Comparison of ENCODE assay signal across 8 cellular contexts in genomic region chr15:40873625-40874561, GRCh38. TPM values are rescaled to one million over a fixed set of nuclear protein-coding genes. Genes with fewer than 3 reads are reported as not detected.
DNase-seq lines count a peak whose midpoint lies in the region; ATAC-seq, FAIRE-seq and TF ChIP-seq lines count a peak whose summit lies in the region.

A gene with protein sequence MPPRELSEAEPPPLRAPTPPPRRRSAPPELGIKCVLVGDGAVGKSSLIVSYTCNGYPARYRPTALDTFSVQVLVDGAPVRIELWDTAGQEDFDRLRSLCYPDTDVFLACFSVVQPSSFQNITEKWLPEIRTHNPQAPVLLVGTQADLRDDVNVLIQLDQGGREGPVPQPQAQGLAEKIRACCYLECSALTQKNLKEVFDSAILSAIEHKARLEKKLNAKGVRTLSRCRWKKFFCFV (minus strand): TSS chr15:40874234. CDS start chr15:40874139, 95 bp downstream.

- H3K9ac ChIP-seq in H1 (replicated peaks in 1 of 4; ENCODE audit: extremely low read depth in 1 of 4, low read depth in 3 of 4, low read length in 3 of 4), result no peak within 1 kb of the TSS
- peak within 1 kb of the TSS; percentile 61 for H3K9ac ChIP-seq in mucosa of stomach (ENCODE audit: low read length)
- peak within 1 kb of the TSS in 2 of 5 donors; percentile 35 to 51 for H3K9ac ChIP-seq in subcutaneous abdominal adipose tissue (ENCODE audit: low read length in 5 of 5)

- H3K4me1 ChIP-seq in H1 (replicated peaks in 1 of 4; ENCODE audit: control insufficient read depth in 3 of 4, insufficient read depth in 4 of 4, low read length in 3 of 4) (peaks cover 0 to 18% (median 12%) of the 10 kb centered on the region in 4 experiments; a peak in 6 of 7 replicates), mucosa of stomach (ENCODE audit: control insufficient read depth, insufficient read depth, low read length) (peaks cover 39% of the 10 kb centered on the region), subcutaneous abdominal adipose tissue (ENCODE audit: control insufficient read depth in 5 of 5, insufficient read depth in 5 of 5, low read length in 5 of 5) (peaks cover 0 to 21% (median 19%) of the 10 kb centered on the region in 5 donors)

- no peaks in the 10 kb centered on the region for H3K9me3 Mint-ChIP-seq in activated CD4-positive, alpha-beta T cell treated with anti-CD3 and anti-CD28 coated beads, Interleukin-2, amount 10 ng/mL, durations not matched to agents 24 days and 14 days

- no peak within 1 kb of the TSS for H2BK120ac ChIP-seq in H1 (replicated peaks; ENCODE audit: low read depth, low read length)

- WGBS in H1 (ENCODE audit: extremely low coverage in 1 of 2, insufficient coverage in 1 of 2, insufficient read length in 1 of 2, insufficient replicate concordance in 2 of 2, low coverage in 1 of 2, low lambda C conversion rate in 2 of 2, missing lambda C conversion rate in 1 of 2), 2 experiments, result 3% methylated on average over 29 of the region's 78 CpGs; no CpG with 5 or more reads in 1 of the 2 experiments

- H3K4me3 ChIP-seq in H1 (ENCODE audit: extremely low read depth in 1 of 4, insufficient read depth in 2 of 4, low read depth in 3 of 4, low read length in 4 of 4) (peak within 1 kb of the TSS; percentile 45 to 70 (median 58)), mucosa of stomach (ENCODE audit: low read length) (peak within 1 kb of the TSS; percentile 46), subcutaneous abdominal adipose tissue (ENCODE audit: low read depth in 1 of 5, low read length in 5 of 5) (peak within 1 kb of the TSS; percentile 33 to 72 (median 59))

- peak within 1 kb of the TSS; percentile 65 for H4K5ac ChIP-seq in H1 (ENCODE audit: insufficient read length, low read depth, low read length)

- FAIRE-seq in H1 (lab: Jason Lieb, UNC), result no peak

- peaks cover 30% of the 10 kb centered on the region for H3K4me1 Mint-ChIP-seq in activated CD4-positive, alpha-beta T cell treated with anti-CD3 and anti-CD28 coated beads, Interleukin-2, amount 10 ng/mL, durations not matched to agents 24 days and 14 days

- no peaks in the 10 kb centered on the region for H3K79me2 ChIP-seq in H1 (ENCODE audit: control insufficient read depth in 1 of 2, insufficient read depth in 2 of 2, low read length in 2 of 2)

- H2AK5ac ChIP-seq in H1 (ENCODE audit: low read depth, low read length), result no peak within 1 kb of the TSS

- H3K14ac ChIP-seq in H1 (ENCODE audit: insufficient read length), result no peak within 1 kb of the TSS

- no peak within 1 kb of the TSS for H3K23ac ChIP-seq in H1 (ENCODE audit: insufficient read length)

- peak; percentile 36 to 42 (median 40) for TF ChIP-seq CTCF in H1 (IDR thresholded peaks at IDR 0.05; ENCODE audit: control extremely low read depth in 1 of 3, insufficient read depth in 1 of 3, low read depth in 1 of 3, low read length in 3 of 3)

- H4K20me1 ChIP-seq in H1 (replicated peaks in 1 of 2; ENCODE audit: control insufficient read depth in 1 of 2, insufficient read depth in 2 of 2, low read length in 2 of 2), result no peaks in the 10 kb centered on the region

- H3K27me3 ChIP-seq in H1 (replicated peaks in 1 of 4; ENCODE audit: control insufficient read depth in 3 of 4, extremely low read depth in 1 of 4, insufficient read depth in 3 of 4, low read length in 3 of 4), result 0 out of 7 replicates have a peak, but pooled peaks cover 0 to 2% (median 0%) of the 10 kb centered on the region in 4 experiments
- H3K27me3 ChIP-seq in mucosa of stomach (ENCODE audit: control insufficient read depth, insufficient read depth, low read length), result peaks cover 6% of the 10 kb centered on the region
- peaks cover 5 to 15% (median 9%) of the 10 kb centered on the region in 5 donors for H3K27me3 ChIP-seq in subcutaneous abdominal adipose tissue (ENCODE audit: control insufficient read depth in 5 of 5, insufficient read depth in 4 of 5, low read length in 5 of 5)

- no peak within 1 kb of the TSS for H3K27ac ChIP-seq in H1 (ENCODE audit: low read depth, low read length)
- H3K27ac ChIP-seq in subcutaneous abdominal adipose tissue (ENCODE audit: low read depth, low read length), result no peak within 1 kb of the TSS

- intact Hi-C loops in Right ventricle myocardium inferior (cut with DNase I), result no loop called here
- intact Hi-C loops in cardiac septum (cut with DNase I), result no loop called here
- intact Hi-C loops in activated CD4-positive, alpha-beta T cell treated with anti-CD3 and anti-CD28 coated beads, Interleukin-2, amount 10 ng/mL, durations not matched to agents 24 days and 14 days (cut with micrococcal nuclease), result loop anchor here (1.0 kb wide), 1 partner anchor 15 kb away; no protein-coding TSS in a partner anchor

- H3K18ac ChIP-seq in H1 (ENCODE audit: extremely low read depth, low read length), result peak within 1 kb of the TSS; percentile 71

- 0 out of 2 replicates have a peak within 1 kb of the TSS, but pooled peaks have one; percentile 88 for H2BK15ac ChIP-seq in H1 (ENCODE audit: low read length)

- no peaks in the 10 kb centered on the region for H3K9me3 ChIP-seq in H1 (ENCODE audit: insufficient read depth in 2 of 2, low read depth in 1 of 2, low read length in 1 of 2)
- no peaks in the 10 kb centered on the region for H3K9me3 ChIP-seq in mucosa of stomach (ENCODE audit: control insufficient read depth, low read length)
- no peaks in the 10 kb centered on the region for H3K9me3 ChIP-seq in subcutaneous abdominal adipose tissue (ENCODE audit: control insufficient read depth in 5 of 5, low read length in 5 of 5)

- H2BK12ac ChIP-seq in H1 (ENCODE audit: low read depth, low read length), result peak within 1 kb of the TSS; percentile 75; the same call in 1 of the 2 replicates

- H3K27me3 Mint-ChIP-seq in activated CD4-positive, alpha-beta T cell treated with anti-CD3 and anti-CD28 coated beads, Interleukin-2, amount 10 ng/mL, durations not matched to agents 24 days and 14 days, result peaks cover 18% of the 10 kb centered on the region

- peak within 1 kb of the TSS; percentile 54 to 95 for H3K4me2 ChIP-seq in H1 (ENCODE audit: insufficient read depth in 1 of 2, low read depth in 2 of 2, low read length in 2 of 2)

- POLR2A ChIA-PET in H1 (lab: Charles Lee; ENCODE audit: partially characterized antibody), result interaction anchor here (0.7 to 2.2 kb wide), 15 partner anchors 13 to 92 kb away, joined by 3 to 9 read pairs (median 3); partner anchors contain the start of genes CHAC1, SPINT1 and VPS18

- no peak; a peak in 1 of 4 replicates for TF ChIP-seq RAD21 in H1 (IDR thresholded peaks at IDR 0.05 in 1 of 2, conservative IDR thresholded peaks at IDR 0.05 in 1 of 2; ENCODE audit: low read depth in 2 of 2, low read length in 2 of 2)

- H3K23me2 ChIP-seq in H1 (ENCODE audit: low read depth, low read length), result no peaks in the 10 kb centered on the region

- H2AFZ ChIP-seq in H1 (ENCODE audit: low read length), result peak within 1 kb of the TSS; percentile 21; the same call in 1 of the 2 replicates

- no peak for TF ChIP-seq EP300 in H1 (IDR thresholded peaks at IDR 0.05; ENCODE audit: borderline replicate concordance in 1 of 2, low read depth in 2 of 2, low read length in 2 of 2)

- no peaks in the 10 kb centered on the region for H3K36me3 Mint-ChIP-seq in activated CD4-positive, alpha-beta T cell treated with anti-CD3 and anti-CD28 coated beads, Interleukin-2, amount 10 ng/mL, durations not matched to agents 24 days and 14 days (ENCODE audit: low read depth)

- DNase-seq in Right ventricle myocardium inferior (ENCODE audit: missing footprints) (peak; percentile 77), cardiac septum (ENCODE audit: low spot score) (no peak), NCI-H446 treated with DMSO at 0.1 percent for 48 hours (lab: John Stamatoyannopoulos, UW) (peak; percentile 9), H1 (ENCODE audit: low read depth in 1 of 2, low spot score in 2 of 2) (peak; percentile 51 to 87)
- peak; percentile 89 for DNase-seq in activated CD4-positive, alpha-beta T cell treated with anti-CD3 and anti-CD28 coated beads, Interleukin-2, amount 10 ng/mL, durations not matched to agents 24 days and 14 days

- H3K27ac Mint-ChIP-seq in activated CD4-positive, alpha-beta T cell treated with anti-CD3 and anti-CD28 coated beads, Interleukin-2, amount 10 ng/mL, durations not matched to agents 24 days and 14 days, result peak within 1 kb of the TSS; percentile 75

- H2BK5ac ChIP-seq in H1 (ENCODE audit: low read depth, low read length), result peak within 1 kb of the TSS; percentile 71; the same call in 1 of the 2 replicates

- H4K8ac ChIP-seq in H1 (ENCODE audit: extremely low read depth, insufficient read depth, low read length), result peak within 1 kb of the TSS; percentile 81; the same call in 1 of the 2 replicates

- H3K36me3 ChIP-seq in H1 (ENCODE audit: control insufficient read depth in 2 of 4, insufficient read depth in 4 of 4, low read length in 3 of 4), result no peaks in the 10 kb centered on the region
- no peaks in the 10 kb centered on the region for H3K36me3 ChIP-seq in mucosa of stomach (ENCODE audit: control insufficient read depth, insufficient read depth, low read length)
- H3K36me3 ChIP-seq in subcutaneous abdominal adipose tissue (ENCODE audit: control insufficient read depth in 5 of 5, insufficient read depth in 5 of 5, low read length in 5 of 5), result no peaks in the 10 kb centered on the region

- no peak within 1 kb of the TSS for H3K4ac ChIP-seq in H1 (replicated peaks; ENCODE audit: insufficient read length, low read depth, low read length)

- peak within 1 kb of the TSS; percentile 89 for H3K4me3 Mint-ChIP-seq in activated CD4-positive, alpha-beta T cell treated with anti-CD3 and anti-CD28 coated beads, Interleukin-2, amount 10 ng/mL, durations not matched to agents 24 days and 14 days

- no peak within 1 kb of the TSS for H3K56ac ChIP-seq in H1 (replicated peaks; ENCODE audit: insufficient read length, low read depth, low read length)

- no peaks in the 10 kb centered on the region for H3K79me1 ChIP-seq in H1 (ENCODE audit: low read depth, low read length)

- H2BK20ac ChIP-seq in H1 (ENCODE audit: low read length), result 0 out of 2 replicates have a peak within 1 kb of the TSS, but pooled peaks have one; percentile 48

- peak within 1 kb of the TSS; percentile 29 for H4K91ac ChIP-seq in H1 (replicated peaks; ENCODE audit: insufficient read length, low read length)

- ATAC-seq in Right ventricle myocardium inferior (peak; percentile 73), HG03095 (IDR thresholded peaks at IDR 0.05; ENCODE audit: unreplicated experiment) (peak; percentile 54)

- TF ChIP-seq POLR2A in H1 (IDR thresholded peaks at IDR 0.05; ENCODE audit: control extremely low read depth in 1 of 2, low read depth in 2 of 2, low read length in 2 of 2), result peak in 1 of 2 experiments; percentile 53; a peak in 2 of 3 replicates

- CTCF ChIA-PET in H1 (lab: Charles Lee; ENCODE audit: partially characterized antibody), result interaction anchor here (0.6 to 7.8 kb wide), 16 partner anchors 21 to 162 kb away, joined by 3 to 51 read pairs (median 3); partner anchors contain the start of genes DLL4, DNAJC17, GCHFR and VPS18

RNA-seq across cellular contexts. Expression of the gene that starts here (rescaled TPM):
- total RNA-seq in Right ventricle myocardium inferior (not detected), cardiac septum (0.13 TPM)
- total RNA-seq in activated CD4-positive, alpha-beta T cell treated with anti-CD3 and anti-CD28 coated beads, Interleukin-2, amount 10 ng/mL, durations not matched to agents 24 days and 14 days, result 1.0 and 1.5 TPM in 2 replicates
- 2.4 and 2.7 TPM in 2 replicates for total RNA-seq in H1 (2021; fragmentation: NEBNext Ultra II Directional; extraction: Animal tissue kit (Norgen Biotek cat#: 25700))
- polyA plus RNA-seq in H1 (2011; rRNA removed), result 1.5 and 2.2 TPM in 2 replicates
- 2.8 TPM for polyA plus RNA-seq in H1 (2011; cell fraction: cytosol; rRNA removed)
- 2.0 TPM for polyA plus RNA-seq in H1 (2011; cell fraction: nucleus; rRNA removed)
- polyA plus RNA-seq in H1 (2012, experiment 1 of 2), result 3.6 to 3.9 TPM (median 3.7 TPM) in 4 replicates
- polyA plus RNA-seq in H1 (2012, experiment 2 of 2), result 2.3 TPM
- 1.5 TPM for polyA plus RNA-seq in H1 (2013, experiment 1 of 2)
- 1.4 TPM for polyA plus RNA-seq in H1 (2013, experiment 2 of 2)
- polyA minus RNA-seq in H1 (2011; rRNA and poly(A)+ RNA removed), result 1.3 and 1.5 TPM in 2 replicates
- polyA minus RNA-seq in H1 (2011; cell fraction: cytosol; rRNA and poly(A)+ RNA removed), result 2.4 TPM
- polyA minus RNA-seq in H1 (2011; cell fraction: nucleus; rRNA and poly(A)+ RNA removed), result 2.9 TPM

Comparison
In these comparisons a context has a peak if more than half of its experiments do, and no peak if none do; other contexts are left out.
1. Peak in DNase-seq and ATAC-seq in Right ventricle myocardium inferior; RNA of the gene not detected or under 1 TPM.